In genomic region chr19:6484831-6485230, GRCh38 we compare ENCODE assay signal across 32 cellular contexts. TPM values are rescaled to one million over a fixed set of nuclear protein-coding genes. Genes with fewer than 3 reads are reported as not detected.
"Had no signal": no experiment of that assay in that cellular context is flagged by ENCODE, and none has a peak within 500 bp of the region (broad histone marks: within the 10 kb centered on the region; RNA-seq: fewer than 3 reads in every experiment).

No MANE protein-coding gene starts in this region.

- H3K4me3 ChIP-seq: pancreas, prostate gland, skin epidermis, smooth muscle cell, spleen, suprapubic skin, testis, tibial artery, transverse colon, upper lobe of left lung, vagina had no signal

- H3K4me2 ChIP-seq: smooth muscle cell had no signal

- DNase-seq: naive thymus-derived CD8-positive, alpha-beta T cell; nephron progenitor cell; nucleus accumbens; pancreas; right cardiac atrium; spleen; stimulated activated CD4-positive, alpha-beta T cell treated with anti-CD3 and anti-CD28 coated beads, Interleukin-12 subunit alpha, Interleukin-12 subunit beta, amount 100 ng/mL, for 4 hours; stimulated activated CD4-positive, alpha-beta T cell treated with anti-CD3 and anti-CD28 coated beads, Interleukin-1b, Interleukin-23, amount 100 ng/mL, for 48 hours; stimulated activated CD4-positive, alpha-beta T cell treated with anti-CD3 and anti-CD28 coated beads, Interleukin-4, amount 100 ng/mL, for 1 hour; stimulated activated CD4-positive, alpha-beta T cell treated with anti-CD3 and anti-CD28 coated beads, Interleukin-4, amount 100 ng/mL, for 4 hours; stimulated activated CD8-positive, alpha-beta memory T cell treated with anti-CD3 and anti-CD28 coated beads, Interleukin-4, amount 100 ng/mL, for 48 hours; stimulated activated naive CD4-positive, alpha-beta T cell; stimulated activated naive CD8-positive, alpha-beta T cell treated with anti-CD3 and anti-CD28 coated beads, Interleukin-15, amount 100 ng/mL, for 72 hours; stimulated activated naive CD8-positive, alpha-beta T cell treated with anti-CD3 and anti-CD28 coated beads, Interleukin-15, Interleukin-2, amounts not matched to agents 100 U/mL and 50 U/mL, for 24 hours; substantia nigra; testis; tibial artery; transverse colon had no signal

- H3K4me1 ChIP-seq: pancreas, prostate gland, suprapubic skin, testis, tibial artery, upper lobe of left lung, vagina had no signal

- H3K36me3 Mint-ChIP-seq: natural killer cell treated with Interleukin-12 subunit alpha and Interleukin-12 subunit beta and Interleukin-15 and Interleukin-18, amount 100 ng/mL, for 72 hours; stimulated activated memory B cell treated with anti-CD40 and anti-IgM and Interleukin-4, amounts not matched to agents 10 μg/mL and 1 μg/mL and 100 μg/mL, for 72 hours had no signal

- ATAC-seq: naive thymus-derived CD8-positive, alpha-beta T cell; natural killer cell treated with Interleukin-12 subunit alpha and Interleukin-12 subunit beta and Interleukin-15 and Interleukin-18, amount 100 ng/mL, for 72 hours; pancreas; right cardiac atrium; sciatic nerve; stimulated activated memory B cell treated with anti-CD40 and anti-IgM and Interleukin-4, amounts not matched to agents 10 μg/mL and 1 μg/mL and 100 μg/mL, for 72 hours; stimulated activated naive CD8-positive, alpha-beta T cell treated with anti-CD3 and anti-CD28 coated beads, Interleukin-15, amount 100 ng/mL, for 72 hours; stimulated activated naive CD8-positive, alpha-beta T cell treated with anti-CD3 and anti-CD28 coated beads, Interleukin-15, Interleukin-2, amounts not matched to agents 100 U/mL and 50 U/mL, for 24 hours had no signal

- H3K9me3 ChIP-seq: neutrophil, pancreas, prostate gland, spleen, suprapubic skin, testis, tibial artery, transverse colon, upper lobe of left lung, vagina had no signal

- H3K27me3 Mint-ChIP-seq: naive thymus-derived CD8-positive, alpha-beta T cell; natural killer cell treated with Interleukin-12 subunit alpha and Interleukin-12 subunit beta and Interleukin-15 and Interleukin-18, amount 100 ng/mL, for 72 hours; stimulated activated memory B cell treated with anti-CD40 and anti-IgM and Interleukin-4, amounts not matched to agents 10 μg/mL and 1 μg/mL and 100 μg/mL, for 72 hours; stimulated activated naive CD8-positive, alpha-beta T cell treated with anti-CD3 and anti-CD28 coated beads, Interleukin-15, amount 100 ng/mL, for 72 hours had no signal

- H3K27ac ChIP-seq: neutrophil, pancreas, prostate gland, skin epidermis, spleen, suprapubic skin, testis, tibial artery, transverse colon, upper lobe of left lung, vagina had no signal

- H3K4me3 Mint-ChIP-seq: naive thymus-derived CD8-positive, alpha-beta T cell; natural killer cell treated with Interleukin-12 subunit alpha and Interleukin-12 subunit beta and Interleukin-15 and Interleukin-18, amount 100 ng/mL, for 72 hours; nephron progenitor cell; neural crest cell; stimulated activated memory B cell treated with anti-CD40 and anti-IgM and Interleukin-4, amounts not matched to agents 10 μg/mL and 1 μg/mL and 100 μg/mL, for 72 hours; stimulated activated naive CD8-positive, alpha-beta T cell treated with anti-CD3 and anti-CD28 coated beads, Interleukin-15, amount 100 ng/mL, for 72 hours had no signal

- H3K27me3 ChIP-seq: pancreas, spleen, suprapubic skin, testis, transverse colon, upper lobe of left lung, vagina had no signal

- H3K27ac Mint-ChIP-seq: nephron progenitor cell; stimulated activated naive CD8-positive, alpha-beta T cell treated with anti-CD3 and anti-CD28 coated beads, Interleukin-15, amount 100 ng/mL, for 72 hours had no signal

- H3K9me3 Mint-ChIP-seq: naive thymus-derived CD8-positive, alpha-beta T cell; natural killer cell treated with Interleukin-12 subunit alpha and Interleukin-12 subunit beta and Interleukin-15 and Interleukin-18, amount 100 ng/mL, for 72 hours; nephron progenitor cell; neural crest cell; stimulated activated memory B cell treated with anti-CD40 and anti-IgM and Interleukin-4, amounts not matched to agents 10 μg/mL and 1 μg/mL and 100 μg/mL, for 72 hours; stimulated activated naive CD8-positive, alpha-beta T cell treated with anti-CD3 and anti-CD28 coated beads, Interleukin-15, amount 100 ng/mL, for 72 hours had no signal

- H3K36me3 ChIP-seq: pancreas, prostate gland, suprapubic skin, tibial artery, transverse colon, upper lobe of left lung, vagina had no signal

RNA-seq across cellular contexts. Expression of gene DENND1C, which starts 3.2 kb away (rescaled TPM):
- total RNA-seq: neural crest cell, osteocyte, pulmonary artery endothelial cell, smooth muscle cell had no signal

RNA-seq across cellular contexts. Expression of gene TUBB4A, which starts 17.3 kb away (rescaled TPM):
- total RNA-seq: osteocyte, smooth muscle cell had no signal
- polyA plus RNA-seq: smooth muscle cell had no signal

RNA-seq across cellular contexts. Expression of gene CRB3, which starts 20.8 kb away (rescaled TPM):
- total RNA-seq: natural killer cell treated with Interleukin-12 subunit alpha and Interleukin-12 subunit beta and Interleukin-15 and Interleukin-18, amount 100 ng/mL, for 72 hours; neural crest cell; osteocyte; posterior vena cava; right cardiac atrium; sciatic nerve had no signal

RNA-seq across cellular contexts. Expression of gene TNFSF9, which starts 46.0 kb away (rescaled TPM):
- polyA plus RNA-seq: pancreas had no signal
